In the genomic region with DNA sequence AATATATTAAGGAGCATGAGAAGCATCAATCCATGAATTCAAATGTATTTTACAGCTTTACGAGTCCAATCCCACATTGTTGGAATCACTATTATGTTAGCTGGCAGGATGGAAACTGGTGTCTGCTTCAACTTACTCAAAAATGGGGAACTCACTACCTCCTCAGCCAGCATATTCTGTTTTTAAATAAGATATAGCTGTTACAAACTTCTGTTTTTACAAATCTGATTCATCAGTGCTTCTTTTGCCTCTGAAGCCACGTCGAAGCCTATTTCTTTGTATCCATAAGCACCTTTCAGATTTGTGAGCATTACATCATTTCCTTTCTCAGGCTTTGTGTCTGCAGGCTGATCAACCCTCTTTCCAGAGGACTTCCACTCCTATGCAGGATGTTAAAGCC, we compare ENCODE assay signal across 16 cellular contexts.
A peak's percentile ranks its signal among the peaks of the same experiment; 100 is the strongest.
DNase-seq lines count a peak whose midpoint lies in the region; ATAC-seq and TF ChIP-seq lines count a peak whose summit lies in the region.
"Had no signal": no experiment of that assay in that cellular context is flagged by ENCODE, and none has a peak within 500 bp of the region (broad histone marks: within the 10 kb centered on the region; RNA-seq: fewer than 3 reads in every experiment).

No MANE protein-coding gene starts in this region.

- intact Hi-C loops in heart left ventricle (cut with DNase I): loop anchor here in 1 of 10 donors (5.0 kb wide), 1 partner anchor 670 kb away; no protein-coding TSS in a partner anchor

- CTCF ChIA-PET in activated CD4-positive, alpha-beta T cell treated with anti-CD3 and anti-CD28 coated beads, Interleukin-2, amount 10 ng/mL, durations not matched to agents 7 days and 5 days (lab: Charles Lee): interaction anchor here (0.7 kb wide), 1 partner anchor 684 kb away, joined by 3 read pairs; no protein-coding TSS in a partner anchor
- CTCF ChIA-PET in HEK293 (lab: Yijun Ruan, JAX): interaction anchor here (0.7 to 1.8 kb wide), 2 partner anchors 9 to 937 kb away, joined by 5 to 7 read pairs; no protein-coding TSS in a partner anchor

- H3K27ac Mint-ChIP-seq in activated CD4-positive, alpha-beta T cell treated with anti-CD3 and anti-CD28 coated beads, Interleukin-2, amount 10 ng/mL, durations not matched to agents 7 days and 5 days: no peak overlapping the region
- H3K27ac Mint-ChIP-seq: T-helper 17 cell had no signal

- H3K9me3 ChIP-seq in HEK293 (ENCODE audit: control insufficient read depth, insufficient read depth, low read depth, low read length): no peaks in the 10 kb centered on the region
- no peaks in the 10 kb centered on the region for H3K9me3 ChIP-seq in osteoblast (ENCODE audit: low read depth, low read length)
- no peaks in the 10 kb centered on the region for H3K9me3 ChIP-seq in heart left ventricle
- H3K9me3 ChIP-seq: uterus had no signal

- ATAC-seq in HG03469 (IDR thresholded peaks at IDR 0.05; ENCODE audit: unreplicated experiment) (no peak), heart left ventricle (no peak)
- ATAC-seq: T-helper 17 cell had no signal

- no peak for TF ChIP-seq POLR2A in heart left ventricle (IDR thresholded peaks at IDR 0.05)

- no peaks in the 10 kb centered on the region for H3K79me2 ChIP-seq in osteoblast (ENCODE audit: insufficient read depth, low read length)
- H3K79me2 ChIP-seq: parathyroid adenoma had no signal

- no peak for TF ChIP-seq CTCF in HEK293 (tag by site-specific recombination; IDR thresholded peaks at IDR 0.05)
- TF ChIP-seq CTCF in osteoblast (IDR thresholded peaks at IDR 0.05; ENCODE audit: extremely low read depth, low read depth, low read length): no peak
- TF ChIP-seq CTCF in heart left ventricle (IDR thresholded peaks at IDR 0.05): no peak

- no peaks in the 10 kb centered on the region for H4K20me1 ChIP-seq in osteoblast (ENCODE audit: insufficient read depth, low read length)

- no peak overlapping the region for H3K27ac ChIP-seq in HEK293 (ENCODE audit: extremely low read depth, low read depth, low read length)
- H3K27ac ChIP-seq in osteoblast (ENCODE audit: low read depth, low read length): peak overlapping the region; percentile 42
- no peak overlapping the region for H3K27ac ChIP-seq in heart left ventricle
- H3K27ac ChIP-seq: coronary artery, parathyroid adenoma, PC-9 had no signal

- H3K4me3 ChIP-seq in HEK293 (ENCODE audit: low read depth, low read length) (no peak overlapping the region), osteoblast (ENCODE audit: insufficient read depth, low read length) (no peak overlapping the region), heart left ventricle (no peak overlapping the region)
- H3K4me3 ChIP-seq: coronary artery, PC-9, uterus had no signal

- no peak overlapping the region for H3K4me3 Mint-ChIP-seq in activated CD4-positive, alpha-beta T cell treated with anti-CD3 and anti-CD28 coated beads, Interleukin-2, amount 10 ng/mL, durations not matched to agents 7 days and 5 days
- H3K4me3 Mint-ChIP-seq: mesothelial cell of epicardium, T-helper 17 cell had no signal

- POLR2A ChIA-PET in activated CD4-positive, alpha-beta T cell treated with anti-CD3 and anti-CD28 coated beads, Interleukin-2, amount 10 ng/mL, durations not matched to agents 7 days and 5 days (lab: Charles Lee): no interaction called here
- POLR2A ChIA-PET in HEK293 (lab: Yijun Ruan, JAX): interaction anchor here (0.7 kb wide), 1 partner anchor 1378 kb away, joined by 3 read pairs; no protein-coding TSS in a partner anchor

- peak; percentile 7 for DNase-seq in activated CD4-positive, alpha-beta T cell treated with anti-CD3 and anti-CD28 coated beads, Interleukin-2, amount 10 ng/mL, durations not matched to agents 7 days and 5 days
- DNase-seq in activated CD4-positive, alpha-beta T cell treated with anti-CD3 and anti-CD28 coated beads, Interleukin-2, amount 50 U/mL, for 48 hours: no peak
- DNase-seq in SKM-1 (lab: John Stamatoyannopoulos, UW; ENCODE audit: unreplicated experiment): peak; percentile 29
- DNase-seq in osteoblast (ENCODE audit: insufficient read length, low spot score, missing footprints): no peak
- DNase-seq in GM19238 (ENCODE audit: insufficient read length, low spot score): no peak
- no peak for DNase-seq in heart left ventricle
- DNase-seq: ACHN, NCI-H2171, PC-9, T-helper 17 cell, uterus had no signal

- peaks cover 34% of the 10 kb centered on the region for H3K4me1 Mint-ChIP-seq in activated CD4-positive, alpha-beta T cell treated with anti-CD3 and anti-CD28 coated beads, Interleukin-2, amount 10 ng/mL, durations not matched to agents 7 days and 5 days

- H2AFZ ChIP-seq in osteoblast (ENCODE audit: low read length): peak overlapping the region; percentile 35
- H2AFZ ChIP-seq: parathyroid adenoma, PC-9 had no signal

- H3K27me3 Mint-ChIP-seq in activated CD4-positive, alpha-beta T cell treated with anti-CD3 and anti-CD28 coated beads, Interleukin-2, amount 10 ng/mL, durations not matched to agents 7 days and 5 days: no peaks in the 10 kb centered on the region
- H3K27me3 Mint-ChIP-seq: T-helper 17 cell had no signal

- peaks cover 8% of the 10 kb centered on the region for H3K36me3 Mint-ChIP-seq in activated CD4-positive, alpha-beta T cell treated with anti-CD3 and anti-CD28 coated beads, Interleukin-2, amount 10 ng/mL, durations not matched to agents 7 days and 5 days (ENCODE audit: low read depth)
- H3K36me3 Mint-ChIP-seq: mesothelial cell of epicardium had no signal

- no peak overlapping the region for H3K4me2 ChIP-seq in osteoblast (ENCODE audit: insufficient read depth, low read length)
- H3K4me2 ChIP-seq: PC-9 had no signal

- WGBS in heart left ventricle, 4 donors: 57 to 73% (median 68%) methylated on average over 3 of the region's 3 CpGs

- H3K36me3 ChIP-seq in HEK293 (ENCODE audit: control insufficient read depth in 2 of 2, insufficient read depth in 1 of 2, low read length in 2 of 2): no peaks in the 10 kb centered on the region
- no peaks in the 10 kb centered on the region for H3K36me3 ChIP-seq in osteoblast (ENCODE audit: insufficient read depth, low read length)
- no peaks in the 10 kb centered on the region for H3K36me3 ChIP-seq in heart left ventricle
- H3K36me3 ChIP-seq: uterus had no signal

- H3K27me3 ChIP-seq in osteoblast (ENCODE audit: insufficient read depth, low read length): no peaks in the 10 kb centered on the region
- H3K27me3 ChIP-seq in heart left ventricle: no peaks in the 10 kb centered on the region
- H3K27me3 ChIP-seq: uterus had no signal

- H3K4me1 ChIP-seq in HEK293 (ENCODE audit: control insufficient read depth, insufficient read depth, low read length) (no peaks in the 10 kb centered on the region; the same call in 1 of the 2 replicates), osteoblast (ENCODE audit: insufficient read depth, low read length) (peaks cover 31% of the 10 kb centered on the region), heart left ventricle (peaks cover 0 to 20% (median 0%) of the 10 kb centered on the region in 12 donors)
- H3K4me1 ChIP-seq: parathyroid adenoma had no signal

- peaks cover 10% of the 10 kb centered on the region for H3K9me3 Mint-ChIP-seq in activated CD4-positive, alpha-beta T cell treated with anti-CD3 and anti-CD28 coated beads, Interleukin-2, amount 10 ng/mL, durations not matched to agents 7 days and 5 days

TF ChIP-seq in HEK293, 187 proteins besides CTCF, POLR2A, EP300 and RAD21:
- TF ChIP-seq ZNF416 (tag by site-specific recombination; IDR thresholded peaks at IDR 0.05): no peak
- TF ChIP-seq, protein P1, sequence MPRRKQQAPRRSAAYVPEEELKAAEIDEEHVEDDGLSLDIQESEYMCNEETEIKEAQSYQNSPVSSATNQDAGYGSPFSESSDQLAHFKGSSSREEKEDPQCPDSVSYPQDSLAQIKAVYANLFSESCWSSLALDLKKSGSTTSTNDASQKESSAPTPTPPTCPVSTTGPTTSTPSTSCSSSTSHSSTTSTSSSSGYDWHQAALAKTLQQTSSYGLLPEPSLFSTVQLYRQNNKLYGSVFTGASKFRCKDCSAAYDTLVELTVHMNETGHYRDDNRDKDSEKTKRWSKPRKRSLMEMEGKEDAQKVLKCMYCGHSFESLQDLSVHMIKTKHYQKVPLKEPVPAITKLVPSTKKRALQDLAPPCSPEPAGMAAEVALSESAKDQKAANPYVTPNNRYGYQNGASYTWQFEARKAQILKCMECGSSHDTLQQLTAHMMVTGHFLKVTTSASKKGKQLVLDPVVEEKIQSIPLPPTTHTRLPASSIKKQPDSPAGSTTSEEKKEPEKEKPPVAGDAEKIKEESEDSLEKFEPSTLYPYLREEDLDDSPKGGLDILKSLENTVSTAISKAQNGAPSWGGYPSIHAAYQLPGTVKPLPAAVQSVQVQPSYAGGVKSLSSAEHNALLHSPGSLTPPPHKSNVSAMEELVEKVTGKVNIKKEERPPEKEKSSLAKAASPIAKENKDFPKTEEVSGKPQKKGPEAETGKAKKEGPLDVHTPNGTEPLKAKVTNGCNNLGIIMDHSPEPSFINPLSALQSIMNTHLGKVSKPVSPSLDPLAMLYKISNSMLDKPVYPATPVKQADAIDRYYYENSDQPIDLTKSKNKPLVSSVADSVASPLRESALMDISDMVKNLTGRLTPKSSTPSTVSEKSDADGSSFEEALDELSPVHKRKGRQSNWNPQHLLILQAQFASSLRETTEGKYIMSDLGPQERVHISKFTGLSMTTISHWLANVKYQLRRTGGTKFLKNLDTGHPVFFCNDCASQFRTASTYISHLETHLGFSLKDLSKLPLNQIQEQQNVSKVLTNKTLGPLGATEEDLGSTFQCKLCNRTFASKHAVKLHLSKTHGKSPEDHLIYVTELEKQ (tag by site-specific recombination; IDR thresholded peaks at IDR 0.05; ENCODE audit: borderline replicate concordance): no peak
- no peak for TF ChIP-seq ZNF19 (tag by site-specific recombination; IDR thresholded peaks at IDR 0.05; ENCODE audit: low read depth)
- TF ChIP-seq MZF1 (tag by site-specific recombination; IDR thresholded peaks at IDR 0.05; ENCODE audit: borderline replicate concordance): peak; percentile 77; the same call in 1 of the 2 replicates
- TF ChIP-seq, protein P2, sequence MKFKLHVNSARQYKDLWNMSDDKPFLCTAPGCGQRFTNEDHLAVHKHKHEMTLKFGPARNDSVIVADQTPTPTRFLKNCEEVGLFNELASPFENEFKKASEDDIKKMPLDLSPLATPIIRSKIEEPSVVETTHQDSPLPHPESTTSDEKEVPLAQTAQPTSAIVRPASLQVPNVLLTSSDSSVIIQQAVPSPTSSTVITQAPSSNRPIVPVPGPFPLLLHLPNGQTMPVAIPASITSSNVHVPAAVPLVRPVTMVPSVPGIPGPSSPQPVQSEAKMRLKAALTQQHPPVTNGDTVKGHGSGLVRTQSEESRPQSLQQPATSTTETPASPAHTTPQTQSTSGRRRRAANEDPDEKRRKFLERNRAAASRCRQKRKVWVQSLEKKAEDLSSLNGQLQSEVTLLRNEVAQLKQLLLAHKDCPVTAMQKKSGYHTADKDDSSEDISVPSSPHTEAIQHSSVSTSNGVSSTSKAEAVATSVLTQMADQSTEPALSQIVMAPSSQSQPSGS (tag by site-specific recombination; IDR thresholded peaks at IDR 0.05; ENCODE audit: low read depth): 0 out of 2 replicates have a peak, but pooled peaks have one; percentile 8

Comparison
In these comparisons a context has a peak if more than half of its experiments do, and no peak if none do; other contexts are left out.
1. DNase-seq: peak in activated CD4-positive, alpha-beta T cell treated with anti-CD3 and anti-CD28 coated beads, Interleukin-2, amount 10 ng/mL, durations not matched to agents 7 days and 5 days (single experiment) and SKM-1 (single experiment); none in activated CD4-positive, alpha-beta T cell treated with anti-CD3 and anti-CD28 coated beads, Interleukin-2, amount 50 U/mL, for 48 hours (0 of 2), osteoblast (single experiment), GM19238 (single experiment) and heart left ventricle (0 of 5).